Comparison of ENCODE assay signal across 8 cellular contexts in genomic region chr4:2800691-2801596, GRCh38. TPM values are rescaled to one million over a fixed set of nuclear protein-coding genes. Genes with fewer than 3 reads are reported as not detected.
DNase-seq lines count a peak whose midpoint lies in the region; TF ChIP-seq lines count a peak whose summit lies in the region.

No MANE protein-coding gene starts in this region.

- DNase-seq in Caki2 (ENCODE audit: low read depth) (peak; percentile 75), H7 (peak; percentile 95), SK-N-MC (ENCODE audit: low read depth, low spot score) (no peak), transverse colon (peak; percentile 70), NCI-H345 treated with DMSO at 0.1 percent for 48 hours (lab: John Stamatoyannopoulos, UW; ENCODE audit: unreplicated experiment) (no peak), NCI-H2171 treated with DMSO at 0.1 percent for 48 hours (lab: John Stamatoyannopoulos, UW) (no peak)
- DNase-seq in effector memory CD4-positive, alpha-beta T cell: no peak

- TF ChIP-seq CTCF in transverse colon (IDR thresholded peaks at IDR 0.05): no peak

- no peaks in the 10 kb centered on the region for H3K9me3 ChIP-seq in SK-N-MC (ENCODE audit: low read depth, low read length)
- no peaks in the 10 kb centered on the region for H3K9me3 ChIP-seq in effector memory CD4-positive, alpha-beta T cell (ENCODE audit: control insufficient read depth, low read length)
- no peaks in the 10 kb centered on the region for H3K9me3 ChIP-seq in mononuclear cell (ENCODE audit: low read depth, low read length)
- no peaks in the 10 kb centered on the region for H3K9me3 ChIP-seq in transverse colon

- in situ Hi-C loops in Caki2 (cut with HindIII; ENCODE audit: low pct_unique_long_range_greater_than_20kb, low sequenced_read_pairs) (no loop called here), transverse colon (cut with MboI; ENCODE audit: low pct_ligation_motif_present in 1 of 4, low pct_unique_long_range_greater_than_20kb in 1 of 4, low sequenced_read_pairs in 3 of 4) (no loop called here)

- H3K4me3 ChIP-seq in H7 (ENCODE audit: insufficient read depth, low read depth, low read length) (no peak overlapping the region), SK-N-MC (no peak overlapping the region), mononuclear cell (ENCODE audit: low read length) (peak overlapping the region; percentile 58), transverse colon (peak overlapping the region in 1 of 4 donors; percentile 9)
- peak overlapping the region; percentile 38 for H3K4me3 ChIP-seq in effector memory CD4-positive, alpha-beta T cell (ENCODE audit: insufficient read depth, low read depth, low read length, poor library complexity, severe bottlenecking)

- intact Hi-C loops in transverse colon (cut with DNase I; ENCODE audit: low total_unique reads): no loop called here

- 63% methylated on average over 29 of the region's 29 CpGs; no CpG with 5 or more reads in 1 of the 2 donors for WGBS in transverse colon (ENCODE audit: low coverage in 1 of 2), 2 donors

- no peak for TF ChIP-seq POLR2A in transverse colon (IDR thresholded peaks at IDR 0.05)

- peak overlapping the region; percentile 60; the same call in 1 of the 2 replicates for H3K27ac ChIP-seq in SK-N-MC
- peak overlapping the region; percentile 69 for H3K27ac ChIP-seq in effector memory CD4-positive, alpha-beta T cell (ENCODE audit: insufficient read depth, low read length, poor library complexity, severe bottlenecking)
- peak overlapping the region; percentile 78 to 84 (median 83) for H3K27ac ChIP-seq in transverse colon

- no peak for TF ChIP-seq EP300 in transverse colon (IDR thresholded peaks at IDR 0.05; ENCODE audit: low read depth)

- H3K36me3 ChIP-seq in H7 (replicated peaks; ENCODE audit: control insufficient read depth, insufficient read depth, low read length) (no peaks in the 10 kb centered on the region), SK-N-MC (ENCODE audit: insufficient read depth, low read length) (no peaks in the 10 kb centered on the region), transverse colon (no peaks in the 10 kb centered on the region)
- H3K36me3 ChIP-seq in effector memory CD4-positive, alpha-beta T cell (ENCODE audit: control insufficient read depth, insufficient read depth, low read length): no peaks in the 10 kb centered on the region

- peaks cover 45% of the 10 kb centered on the region for H3K4me1 ChIP-seq in effector memory CD4-positive, alpha-beta T cell (ENCODE audit: control insufficient read depth, insufficient read depth, low read length, poor library complexity, severe bottlenecking)
- H3K4me1 ChIP-seq in mononuclear cell (ENCODE audit: insufficient read depth, low read length): peaks cover 98% of the 10 kb centered on the region
- peaks cover 68 to 95% (median 80%) of the 10 kb centered on the region in 4 donors for H3K4me1 ChIP-seq in transverse colon

- no peaks in the 10 kb centered on the region for H3K27me3 ChIP-seq in H7 (ENCODE audit: control insufficient read depth, insufficient read depth, low read length)
- no peaks in the 10 kb centered on the region for H3K27me3 ChIP-seq in effector memory CD4-positive, alpha-beta T cell (replicated peaks; ENCODE audit: control insufficient read depth, insufficient read depth, low read length, poor library complexity, severe bottlenecking)
- H3K27me3 ChIP-seq in mononuclear cell (ENCODE audit: insufficient read depth, low read length): no peaks in the 10 kb centered on the region
- H3K27me3 ChIP-seq in transverse colon: no peaks in the 10 kb centered on the region

- no peak overlapping the region for H3K9ac ChIP-seq in SK-N-MC (ENCODE audit: insufficient read length)

RNA-seq across cellular contexts. Expression of gene SH3BP2, which starts 8.1 kb away (rescaled TPM):
- 17.9 and 22.6 TPM in 2 replicates for total RNA-seq in Caki2 (2014; rRNA removed; shearing (Covaris generic); ENCODE audit: low replicate concordance)
- 20.4 and 35.5 TPM in 2 replicates for total RNA-seq in H7 (2014; rRNA removed; shearing (Covaris generic))
- total RNA-seq in mononuclear cell (134 TPM), transverse colon (100 to 1,000 TPM in 3 of 4 donors, 10 to 100 TPM in 1; 92.6 to 301 (median 117) TPM)

RNA-seq across cellular contexts. Expression of gene ADD1, which starts 42.7 kb away (rescaled TPM):
- total RNA-seq in Caki2 (2014; rRNA removed; shearing (Covaris generic); ENCODE audit: low replicate concordance): 98.4 and 132 TPM in 2 replicates
- 201 and 224 TPM in 2 replicates for total RNA-seq in H7 (2014; rRNA removed; shearing (Covaris generic))
- 147 TPM for total RNA-seq in mononuclear cell
- total RNA-seq in transverse colon: 100 to 1,000 TPM; 218 to 392 (median 299) TPM

RNA-seq across cellular contexts. Expression of gene TNIP2, which starts 44.8 kb away (rescaled TPM):
- total RNA-seq in Caki2 (2014; rRNA removed; shearing (Covaris generic); ENCODE audit: low replicate concordance): 60.8 and 73.0 TPM in 2 replicates
- total RNA-seq in H7 (2014; rRNA removed; shearing (Covaris generic)): 44.6 and 51.3 TPM in 2 replicates
- total RNA-seq in mononuclear cell (53.8 TPM), transverse colon (100 to 1,000 TPM in 3 of 4 donors, 10 to 100 TPM in 1; 91.8 to 203 (median 129) TPM)

Comparison
In these comparisons a context has a peak if more than half of its experiments do, and no peak if none do; other contexts are left out.
1. DNase-seq: peak in Caki2 (single experiment), H7 (single experiment) and transverse colon (single experiment); none in SK-N-MC (single experiment), effector memory CD4-positive, alpha-beta T cell (0 of 3), NCI-H345 treated with DMSO at 0.1 percent for 48 hours (single experiment) and NCI-H2171 treated with DMSO at 0.1 percent for 48 hours (single experiment).
2. H3K4me3 ChIP-seq: peak in effector memory CD4-positive, alpha-beta T cell (single experiment) and mononuclear cell (single experiment); none in H7 (single experiment) and SK-N-MC (single experiment).
3. Peak in every context shown above with its lines, with median percentiles within 50 percentile points of each other: H3K27ac ChIP-seq.